ENCODE assay signal across 16 cellular contexts in the genomic region with DNA sequence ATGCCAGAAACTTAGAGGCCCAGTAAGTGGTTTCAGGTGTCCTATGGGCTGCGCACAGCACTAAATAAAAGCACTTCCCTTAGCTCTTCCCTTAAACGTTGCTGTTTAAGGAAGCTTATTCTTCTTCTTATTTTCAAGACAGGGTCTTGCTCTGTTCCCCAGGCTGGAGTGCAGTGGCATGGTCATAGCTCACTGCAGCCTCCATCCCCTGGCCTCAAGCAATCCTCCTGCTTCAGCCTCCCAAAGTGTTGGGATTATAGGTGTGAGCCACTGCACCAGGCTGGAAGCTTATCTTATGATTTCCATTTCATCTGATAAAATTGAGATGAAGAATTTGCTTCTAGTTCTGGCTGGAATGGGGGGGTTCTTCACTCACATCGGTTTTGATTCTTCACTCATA. TPM values are rescaled to one million over a fixed set of nuclear protein-coding genes. Genes with fewer than 3 reads are reported as not detected.
DNase-seq lines count a peak whose midpoint lies in the region; ATAC-seq, FAIRE-seq and TF ChIP-seq lines count a peak whose summit lies in the region.
"Had no signal": no experiment of that assay in that cellular context is flagged by ENCODE, and none has a peak within 500 bp of the region (broad histone marks: within the 10 kb centered on the region; RNA-seq: fewer than 3 reads in every experiment).

No MANE protein-coding gene starts in this region.

- H3K9me2 ChIP-seq in HCT116 (ENCODE audit: insufficient read depth): no peaks in the 10 kb centered on the region

- CTCF ChIA-PET in HepG2 (lab: Yijun Ruan, JAX; ENCODE audit: low intra/inter-chr PET ratio, low total read pairs) (no interaction called here), HCT116 (lab: Charles Lee) (interaction anchor here (0.6 to 1.7 kb wide), 24 partner anchors 9 to 123 kb away, joined by 3 to 14 read pairs (median 4); partner anchors contain the start of gene FXN)

- H3K4me2 ChIP-seq in HepG2 (ENCODE audit: low read depth, low read length) (no peak overlapping the region), HCT116 (ENCODE audit: low read length) (no peak overlapping the region)
- H3K4me2 ChIP-seq: A549, BLaER1 had no signal

- H3K27me3 Mint-ChIP-seq in mesothelial cell of epicardium (ENCODE audit: low read depth): no peaks in the 10 kb centered on the region
- peaks cover 0 to 2% (median 0%) of the 10 kb centered on the region in 3 donors for H3K27me3 Mint-ChIP-seq in immature natural killer cell (ENCODE audit: low read depth in 3 of 3)

- H3K4me1 ChIP-seq in HepG2 (ENCODE audit: insufficient read depth, low read length) (peaks cover 24% of the 10 kb centered on the region), right lobe of liver (peaks cover 0 to 23% (median 11%) of the 10 kb centered on the region in 4 donors), HCT116 (ENCODE audit: control insufficient read depth in 1 of 2, insufficient read depth in 2 of 2, low read length in 2 of 2) (0 out of 4 replicates have a peak, but pooled peaks cover 0 to 2% of the 10 kb centered on the region in 2 experiments)
- H3K4me1 ChIP-seq: A549, BLaER1 had no signal

- H2AFZ ChIP-seq in HepG2 (ENCODE audit: low read length) (no peak overlapping the region), HCT116 (ENCODE audit: low read depth, low read length, poor library complexity, severe bottlenecking) (no peak overlapping the region)

- H3K27ac Mint-ChIP-seq in mesothelial cell of epicardium: peak overlapping the region; percentile 53
- no peak overlapping the region for H3K27ac Mint-ChIP-seq in immature natural killer cell
- H3K27ac Mint-ChIP-seq: CD8-positive, alpha-beta T cell had no signal

- H3K4me3 Mint-ChIP-seq in mesothelial cell of epicardium (no peak overlapping the region), immature natural killer cell (no peak overlapping the region)
- H3K4me3 Mint-ChIP-seq: CD8-positive, alpha-beta T cell had no signal

- peaks cover 70% of the 10 kb centered on the region for H3K79me2 ChIP-seq in HepG2 (ENCODE audit: insufficient read depth, low read length)
- peaks cover 3% of the 10 kb centered on the region; the same call in 1 of the 2 replicates for H3K79me2 ChIP-seq in HCT116 (ENCODE audit: insufficient read depth, low read length)

- H3K36me3 Mint-ChIP-seq in mesothelial cell of epicardium: peaks cover 12% of the 10 kb centered on the region
- peaks cover 0 to 4% (median 0%) of the 10 kb centered on the region in 3 donors for H3K36me3 Mint-ChIP-seq in immature natural killer cell

- no peak overlapping the region for H3K4me3 ChIP-seq in HepG2 (replicated peaks in 1 of 3; ENCODE audit: insufficient read depth in 1 of 3, low read depth in 2 of 3, low read length in 3 of 3)
- no peak overlapping the region for H3K4me3 ChIP-seq in right lobe of liver
- H3K4me3 ChIP-seq in HCT116 (replicated peaks in 1 of 2; ENCODE audit: low read depth in 1 of 2, low read length in 2 of 2): no peak overlapping the region
- H3K4me3 ChIP-seq: A549, BLaER1, GM12878, K562 had no signal

- DNase-seq in HepG2 (ENCODE audit: low spot score): no peak
- no peak for DNase-seq in right lobe of liver
- DNase-seq in HCT116 (ENCODE audit: low read depth, low spot score): no peak
- no peak for DNase-seq in mesothelial cell of epicardium (ENCODE audit: low spot score in 2 of 2, unreplicated experiment in 2 of 2)
- no peak for DNase-seq in NCI-H1436 (lab: John Stamatoyannopoulos, UW)
- no peak for DNase-seq in DMS114 treated with DMSO at 0.1 percent for 48 hours (lab: John Stamatoyannopoulos, UW; ENCODE audit: unreplicated experiment)
- no peak for DNase-seq in immature natural killer cell
- DNase-seq: Calu3; CD8-positive, alpha-beta T cell; DND-41; GOT3; H7 had no signal

- H3K27me3 ChIP-seq in HepG2 (ENCODE audit: control insufficient read depth in 1 of 2, insufficient read depth in 2 of 2, low read length in 2 of 2) (no peaks in the 10 kb centered on the region), right lobe of liver (no peaks in the 10 kb centered on the region), HCT116 (ENCODE audit: insufficient read depth, low read length) (no peaks in the 10 kb centered on the region)
- H3K27me3 ChIP-seq: BLaER1 had no signal

- H3K4me1 Mint-ChIP-seq in mesothelial cell of epicardium: peaks cover 12% of the 10 kb centered on the region
- no peaks in the 10 kb centered on the region for H3K4me1 Mint-ChIP-seq in immature natural killer cell

- intact Hi-C loops in HepG2 (cut with micrococcal nuclease; ENCODE audit: unreplicated experiment) (loop anchor here (1.0 kb wide), 1 partner anchor 35 kb away; no protein-coding TSS in a partner anchor), right lobe of liver (cut with DNase I) (no loop called here), HCT116 (cut with micrococcal nuclease) (loop anchor here (5.0 kb wide), 1 partner anchor 621 kb away; no protein-coding TSS in a partner anchor)

- 80% methylated on average over 3 of the region's 3 CpGs for WGBS in HepG2 (ENCODE audit: low lambda C conversion rate)
- WGBS in right lobe of liver (ENCODE audit: insufficient coverage, low coverage, low lambda C conversion rate, missing lambda C conversion rate): 74% methylated on average over 3 of the region's 3 CpGs

- H3K9ac ChIP-seq in HepG2 (ENCODE audit: insufficient read depth, low read depth, low read length) (no peak overlapping the region), HCT116 (ENCODE audit: low read length) (no peak overlapping the region)
- H3K9ac ChIP-seq: BLaER1 had no signal

- TF ChIP-seq RAD21 in HepG2 (CRISPR knock-in tag; IDR thresholded peaks at IDR 0.05) (no peak), HCT116 (IDR thresholded peaks at IDR 0.05; ENCODE audit: low read depth) (no peak)

- peaks cover 13 to 37% of the 10 kb centered on the region in 2 experiments for H3K36me3 ChIP-seq in HepG2 (replicated peaks in 1 of 2; ENCODE audit: control insufficient read depth in 1 of 2, insufficient read depth in 2 of 2, low read length in 2 of 2)
- H3K36me3 ChIP-seq in right lobe of liver: no peaks in the 10 kb centered on the region
- H3K36me3 ChIP-seq in HCT116 (ENCODE audit: control insufficient read depth in 1 of 2, insufficient read depth in 2 of 2, low read length in 2 of 2): no peaks in the 10 kb centered on the region

- FAIRE-seq in HepG2 (lab: Jason Lieb, UNC): no peak
- FAIRE-seq: A549, GM12878, K562 had no signal

- in situ Hi-C loops in HepG2 (cut with HindIII; ENCODE audit: extremely low pct_ligation_motif_present, low pct_unique_long_range_greater_than_20kb): no loop called here

- ATAC-seq in HepG2 (no peak), right lobe of liver (no peak), HCT116 (peak; percentile 36)
- ATAC-seq: CD8-positive, alpha-beta T cell; GM12878 had no signal

- TF ChIP-seq POLR2A in HepG2 (IDR thresholded peaks at IDR 0.05; ENCODE audit: insufficient read depth in 1 of 2, low read depth in 2 of 2, low read length in 2 of 2) (no peak), right lobe of liver (IDR thresholded peaks at IDR 0.05) (no peak), HCT116 (IDR thresholded peaks at IDR 0.05; ENCODE audit: borderline replicate concordance, extremely low read depth, insufficient read depth, insufficient read length) (no peak)

- TF ChIP-seq EP300 in HepG2 (IDR thresholded peaks at IDR 0.05; ENCODE audit: low read depth in 2 of 2, low read length in 2 of 2) (no peak), HepG2 (CRISPR knock-in tag; IDR thresholded peaks at IDR 0.05; ENCODE audit: borderline replicate concordance) (no peak)

- RAD21 ChIA-PET in HCT116 (lab: Charles Lee; ENCODE audit: low non-redundant PET in 1 of 2, low total read pairs in 2 of 2, uncharacterized antibody in 2 of 2, unreplicated experiment in 2 of 2): interaction anchor here in 1 of 2 experiments (0.6 to 1.2 kb wide), 2 partner anchors 22 to 74 kb away, joined by 4 to 9 read pairs; no protein-coding TSS in a partner anchor

- BruUV-seq in HepG2 (replicated peaks; lab: Mats Ljungman, UMichigan) (no TSS peak), HCT116 (replicated peaks; lab: Mats Ljungman, UMichigan) (no TSS peak)

- H3K9me3 Mint-ChIP-seq in mesothelial cell of epicardium (peaks cover 3% of the 10 kb centered on the region), immature natural killer cell (no peaks in the 10 kb centered on the region)
- H3K9me3 Mint-ChIP-seq: CD8-positive, alpha-beta T cell had no signal

- H3K27ac ChIP-seq in HepG2 (ENCODE audit: extremely low read length, insufficient read depth, low read length) (no peak overlapping the region), right lobe of liver (no peak overlapping the region), HCT116 (ENCODE audit: low read depth, low read length) (no peak overlapping the region)
- H3K27ac ChIP-seq: A549, BLaER1 had no signal

- H4K20me1 ChIP-seq in HepG2 (ENCODE audit: insufficient read depth, low read length) (peaks cover 22% of the 10 kb centered on the region; the same call in 1 of the 2 replicates), HCT116 (ENCODE audit: insufficient read depth) (no peaks in the 10 kb centered on the region)
- H4K20me1 ChIP-seq: BLaER1 had no signal

- H3K9me3 ChIP-seq in HepG2 (ENCODE audit: low read length): no peaks in the 10 kb centered on the region
- no peaks in the 10 kb centered on the region for H3K9me3 ChIP-seq in right lobe of liver
- no peaks in the 10 kb centered on the region for H3K9me3 ChIP-seq in HCT116 (ENCODE audit: control insufficient read depth in 1 of 2, insufficient read depth in 1 of 2, low read depth in 1 of 2, low read length in 2 of 2)
- H3K9me3 ChIP-seq: A549 had no signal

- no peak for TF ChIP-seq CTCF in HepG2 (CRISPR knock-in tag; IDR thresholded peaks at IDR 0.05)
- TF ChIP-seq CTCF in right lobe of liver (IDR thresholded peaks at IDR 0.05): no peak
- TF ChIP-seq CTCF in HCT116 (IDR thresholded peaks at IDR 0.05 in 2 of 3, conservative IDR thresholded peaks at IDR 0.05 in 1 of 3; ENCODE audit: borderline replicate concordance in 1 of 3, insufficient read depth in 1 of 3, low read depth in 2 of 3, low read length in 2 of 3): no peak
- no peak for TF ChIP-seq CTCF in mesothelial cell of epicardium (IDR thresholded peaks at IDR 0.05; ENCODE audit: unreplicated experiment)

- POLR2A ChIA-PET in HepG2 (lab: Yijun Ruan, JAX) (interaction anchor here (0.6 to 1.6 kb wide), 7 partner anchors 16 to 109 kb away, joined by 3 to 7 read pairs (median 3); partner anchors contain the start of gene TJP2), HCT116 (lab: Charles Lee) (no interaction called here)

RNA-seq across cellular contexts. Expression of gene TJP2, which starts 15.6 kb away (rescaled TPM):
- total RNA-seq in HepG2 (2016; rRNA removed; fragmentation: Illumina TruSeq; extraction: Trizol): 110 and 135 TPM in 2 replicates
- 19.7 and 22.7 TPM in 2 replicates for total RNA-seq in HepG2 (2016; cell fraction: cytosol; rRNA removed; fragmentation: Illumina TruSeq; extraction: Trizol; ENCODE audit: low read depth)
- 109 and 122 TPM in 2 replicates for total RNA-seq in HepG2 (2016; cell fraction: insoluble cytoplasmic fraction; rRNA removed; fragmentation: Illumina TruSeq; extraction: Trizol)
- total RNA-seq in HepG2 (2016; cell fraction: membrane; rRNA removed; fragmentation: Illumina TruSeq; extraction: Trizol): 29.6 and 31.5 TPM in 2 replicates
- total RNA-seq in HepG2 (2016; cell fraction: nucleus; rRNA removed; fragmentation: Illumina TruSeq; extraction: Trizol): 104 and 120 TPM in 2 replicates
- 109 and 112 TPM in 2 replicates for polyA plus RNA-seq in HepG2 (2011; rRNA removed)
- polyA plus RNA-seq in HepG2 (2011; cell fraction: cytosol; rRNA removed): 71.5 and 85.0 TPM in 2 replicates
- 238 and 261 TPM in 2 replicates for polyA plus RNA-seq in HepG2 (2011; cell fraction: nucleus; rRNA removed)
- 110 and 201 TPM in 2 replicates for polyA plus RNA-seq in HepG2 (2012)
- polyA plus RNA-seq in HepG2 (2016; cell fraction: cytosol; fragmentation: Illumina TruSeq; extraction: Trizol; ENCODE audit: low read depth): 3.9 and 4.9 TPM in 2 replicates
- polyA plus RNA-seq in HepG2 (2016; cell fraction: insoluble cytoplasmic fraction; fragmentation: Illumina TruSeq; extraction: Trizol; ENCODE audit: low read depth): 110 and 122 TPM in 2 replicates
- polyA plus RNA-seq in HepG2 (2016; cell fraction: membrane; fragmentation: Illumina TruSeq; extraction: Trizol; ENCODE audit: low read depth): 11.6 and 12.9 TPM in 2 replicates
- polyA plus RNA-seq in HepG2 (2016; cell fraction: nucleus; fragmentation: Illumina TruSeq; extraction: Trizol; ENCODE audit: insufficient read depth, low read depth): 155 and 164 TPM in 2 replicates
- polyA minus RNA-seq in HepG2 (2011; rRNA and poly(A)+ RNA removed; ENCODE audit: low replicate concordance): 13.0 and 80.7 TPM in 2 replicates
- polyA minus RNA-seq in HepG2 (2011; cell fraction: cytosol; rRNA and poly(A)+ RNA removed): 99.2 and 104 TPM in 2 replicates
- 157 and 183 TPM in 2 replicates for polyA minus RNA-seq in HepG2 (2011; cell fraction: nucleus; rRNA and poly(A)+ RNA removed)
- total RNA-seq in right lobe of liver: 100 to 1,000 TPM in 1 of 6 experiments, 10 to 100 TPM in 5; 62.0 to 129 (median 81.7) TPM
- 39.7 TPM for total RNA-seq in HCT116 (2021; ENCODE audit: unreplicated experiment)
- 23.4 and 25.8 TPM in 2 replicates for polyA plus RNA-seq in HCT116 (2012)
- total RNA-seq in mesothelial cell of epicardium: 56.5 to 58.0 TPM (median 57.9 TPM) in 3 replicates
- 1 to 10 TPM; 1.5 to 4.9 (median 1.5) TPM for polyA plus RNA-seq in immature natural killer cell

Comparison
In these comparisons a context has a peak if more than half of its experiments do, and no peak if none do; other contexts are left out.
1. intact Hi-C loops: an anchor here in HepG2 (1.0 kb wide) and HCT116 (5.0 kb wide); none called in right lobe of liver.